In the genomic region with DNA sequence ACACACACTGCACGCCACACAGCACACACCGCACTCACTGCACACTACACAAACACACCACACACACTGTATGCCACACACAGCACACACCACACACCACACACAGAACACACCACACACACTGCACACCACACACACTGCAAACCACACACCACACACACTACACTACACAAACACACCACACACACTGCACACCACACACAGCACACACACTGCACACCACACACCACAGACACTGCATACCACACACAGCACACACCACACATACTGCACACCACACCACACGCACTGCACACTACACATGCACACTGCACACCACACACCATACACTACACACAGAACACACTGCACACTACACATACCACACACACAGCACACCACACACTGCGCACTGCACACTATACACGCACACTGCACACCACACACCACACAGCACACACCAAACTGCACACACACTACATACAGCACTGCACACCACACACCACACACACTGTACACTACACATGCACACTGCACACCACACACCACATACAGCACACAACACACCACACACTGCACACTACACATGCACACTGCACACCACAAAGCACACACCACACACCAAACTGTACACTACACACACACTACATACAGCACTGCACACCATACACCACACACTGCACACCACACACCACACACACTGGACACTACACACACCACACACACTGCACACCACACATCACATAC, we compare ENCODE assay signal across 1 cellular context.
TF ChIP-seq lines count a peak whose summit lies in the region.

No MANE protein-coding gene starts in this region.

TF ChIP-seq in HepG2, 621 proteins besides CTCF, POLR2A, EP300 and RAD21 (continued from another document and continues in another):
- TF ChIP-seq, protein P1, sequence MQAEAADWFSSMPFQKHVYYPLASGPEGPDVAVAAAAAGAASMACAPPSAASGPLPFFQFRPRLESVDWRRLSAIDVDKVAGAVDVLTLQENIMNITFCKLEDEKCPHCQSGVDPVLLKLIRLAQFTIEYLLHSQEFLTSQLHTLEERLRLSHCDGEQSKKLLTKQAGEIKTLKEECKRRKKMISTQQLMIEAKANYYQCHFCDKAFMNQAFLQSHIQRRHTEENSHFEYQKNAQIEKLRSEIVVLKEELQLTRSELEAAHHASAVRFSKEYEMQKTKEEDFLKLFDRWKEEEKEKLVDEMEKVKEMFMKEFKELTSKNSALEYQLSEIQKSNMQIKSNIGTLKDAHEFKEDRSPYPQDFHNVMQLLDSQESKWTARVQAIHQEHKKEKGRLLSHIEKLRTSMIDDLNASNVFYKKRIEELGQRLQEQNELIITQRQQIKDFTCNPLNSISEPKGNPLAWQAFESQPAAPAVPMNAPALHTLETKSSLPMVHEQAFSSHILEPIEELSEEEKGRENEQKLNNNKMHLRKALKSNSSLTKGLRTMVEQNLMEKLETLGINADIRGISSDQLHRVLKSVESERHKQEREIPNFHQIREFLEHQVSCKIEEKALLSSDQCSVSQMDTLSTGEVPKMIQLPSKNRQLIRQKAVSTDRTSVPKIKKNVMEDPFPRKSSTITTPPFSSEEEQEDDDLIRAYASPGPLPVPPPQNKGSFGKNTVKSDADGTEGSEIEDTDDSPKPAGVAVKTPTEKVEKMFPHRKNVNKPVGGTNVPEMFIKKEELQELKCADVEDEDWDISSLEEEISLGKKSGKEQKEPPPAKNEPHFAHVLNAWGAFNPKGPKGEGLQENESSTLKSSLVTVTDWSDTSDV (CRISPR knock-in tag; IDR thresholded peaks at IDR 0.05), result no peak
- 0 out of 2 replicates have a peak, but pooled peaks have one; percentile 9 for TF ChIP-seq NFRKB (IDR thresholded peaks at IDR 0.05)
- TF ChIP-seq ZFX (CRISPR knock-in tag; IDR thresholded peaks at IDR 0.05; ENCODE audit: low read depth), result 0 out of 2 replicates have a peak, but pooled peaks have one; percentile 19
- no peak for TF ChIP-seq KMT2A (CRISPR knock-in tag; IDR thresholded peaks at IDR 0.05)
- TF ChIP-seq ZNF644 (CRISPR knock-in tag; IDR thresholded peaks at IDR 0.05; ENCODE audit: low read depth), result no peak
- peak; percentile 17; the same call in 1 of the 2 replicates for TF ChIP-seq SPEN (CRISPR knock-in tag; IDR thresholded peaks at IDR 0.05; ENCODE audit: low read depth)
- TF ChIP-seq, protein P2, sequence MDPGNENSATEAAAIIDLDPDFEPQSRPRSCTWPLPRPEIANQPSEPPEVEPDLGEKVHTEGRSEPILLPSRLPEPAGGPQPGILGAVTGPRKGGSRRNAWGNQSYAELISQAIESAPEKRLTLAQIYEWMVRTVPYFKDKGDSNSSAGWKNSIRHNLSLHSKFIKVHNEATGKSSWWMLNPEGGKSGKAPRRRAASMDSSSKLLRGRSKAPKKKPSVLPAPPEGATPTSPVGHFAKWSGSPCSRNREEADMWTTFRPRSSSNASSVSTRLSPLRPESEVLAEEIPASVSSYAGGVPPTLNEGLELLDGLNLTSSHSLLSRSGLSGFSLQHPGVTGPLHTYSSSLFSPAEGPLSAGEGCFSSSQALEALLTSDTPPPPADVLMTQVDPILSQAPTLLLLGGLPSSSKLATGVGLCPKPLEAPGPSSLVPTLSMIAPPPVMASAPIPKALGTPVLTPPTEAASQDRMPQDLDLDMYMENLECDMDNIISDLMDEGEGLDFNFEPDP (CRISPR knock-in tag; conservative IDR thresholded peaks at IDR 0.05), result 0 out of 2 replicates have a peak, but pooled peaks have one; percentile 95
- TF ChIP-seq ARID2 (CRISPR knock-in tag; IDR thresholded peaks at IDR 0.05; ENCODE audit: borderline replicate concordance), result no peak
- TF ChIP-seq, protein P3, sequence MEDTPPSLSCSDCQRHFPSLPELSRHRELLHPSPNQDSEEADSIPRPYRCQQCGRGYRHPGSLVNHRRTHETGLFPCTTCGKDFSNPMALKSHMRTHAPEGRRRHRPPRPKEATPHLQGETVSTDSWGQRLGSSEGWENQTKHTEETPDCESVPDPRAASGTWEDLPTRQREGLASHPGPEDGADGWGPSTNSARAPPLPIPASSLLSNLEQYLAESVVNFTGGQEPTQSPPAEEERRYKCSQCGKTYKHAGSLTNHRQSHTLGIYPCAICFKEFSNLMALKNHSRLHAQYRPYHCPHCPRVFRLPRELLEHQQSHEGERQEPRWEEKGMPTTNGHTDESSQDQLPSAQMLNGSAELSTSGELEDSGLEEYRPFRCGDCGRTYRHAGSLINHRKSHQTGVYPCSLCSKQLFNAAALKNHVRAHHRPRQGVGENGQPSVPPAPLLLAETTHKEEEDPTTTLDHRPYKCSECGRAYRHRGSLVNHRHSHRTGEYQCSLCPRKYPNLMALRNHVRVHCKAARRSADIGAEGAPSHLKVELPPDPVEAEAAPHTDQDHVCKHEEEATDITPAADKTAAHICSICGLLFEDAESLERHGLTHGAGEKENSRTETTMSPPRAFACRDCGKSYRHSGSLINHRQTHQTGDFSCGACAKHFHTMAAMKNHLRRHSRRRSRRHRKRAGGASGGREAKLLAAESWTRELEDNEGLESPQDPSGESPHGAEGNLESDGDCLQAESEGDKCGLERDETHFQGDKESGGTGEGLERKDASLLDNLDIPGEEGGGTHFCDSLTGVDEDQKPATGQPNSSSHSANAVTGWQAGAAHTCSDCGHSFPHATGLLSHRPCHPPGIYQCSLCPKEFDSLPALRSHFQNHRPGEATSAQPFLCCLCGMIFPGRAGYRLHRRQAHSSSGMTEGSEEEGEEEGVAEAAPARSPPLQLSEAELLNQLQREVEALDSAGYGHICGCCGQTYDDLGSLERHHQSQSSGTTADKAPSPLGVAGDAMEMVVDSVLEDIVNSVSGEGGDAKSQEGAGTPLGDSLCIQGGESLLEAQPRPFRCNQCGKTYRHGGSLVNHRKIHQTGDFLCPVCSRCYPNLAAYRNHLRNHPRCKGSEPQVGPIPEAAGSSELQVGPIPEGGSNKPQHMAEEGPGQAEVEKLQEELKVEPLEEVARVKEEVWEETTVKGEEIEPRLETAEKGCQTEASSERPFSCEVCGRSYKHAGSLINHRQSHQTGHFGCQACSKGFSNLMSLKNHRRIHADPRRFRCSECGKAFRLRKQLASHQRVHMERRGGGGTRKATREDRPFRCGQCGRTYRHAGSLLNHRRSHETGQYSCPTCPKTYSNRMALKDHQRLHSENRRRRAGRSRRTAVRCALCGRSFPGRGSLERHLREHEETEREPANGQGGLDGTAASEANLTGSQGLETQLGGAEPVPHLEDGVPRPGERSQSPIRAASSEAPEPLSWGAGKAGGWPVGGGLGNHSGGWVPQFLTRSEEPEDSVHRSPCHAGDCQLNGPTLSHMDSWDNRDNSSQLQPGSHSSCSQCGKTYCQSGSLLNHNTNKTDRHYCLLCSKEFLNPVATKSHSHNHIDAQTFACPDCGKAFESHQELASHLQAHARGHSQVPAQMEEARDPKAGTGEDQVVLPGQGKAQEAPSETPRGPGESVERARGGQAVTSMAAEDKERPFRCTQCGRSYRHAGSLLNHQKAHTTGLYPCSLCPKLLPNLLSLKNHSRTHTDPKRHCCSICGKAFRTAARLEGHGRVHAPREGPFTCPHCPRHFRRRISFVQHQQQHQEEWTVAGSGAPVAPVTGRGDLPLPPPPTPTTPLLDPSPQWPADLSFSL (CRISPR knock-in tag; IDR thresholded peaks at IDR 0.05), result peak; percentile 81
- TF ChIP-seq, protein P4, sequence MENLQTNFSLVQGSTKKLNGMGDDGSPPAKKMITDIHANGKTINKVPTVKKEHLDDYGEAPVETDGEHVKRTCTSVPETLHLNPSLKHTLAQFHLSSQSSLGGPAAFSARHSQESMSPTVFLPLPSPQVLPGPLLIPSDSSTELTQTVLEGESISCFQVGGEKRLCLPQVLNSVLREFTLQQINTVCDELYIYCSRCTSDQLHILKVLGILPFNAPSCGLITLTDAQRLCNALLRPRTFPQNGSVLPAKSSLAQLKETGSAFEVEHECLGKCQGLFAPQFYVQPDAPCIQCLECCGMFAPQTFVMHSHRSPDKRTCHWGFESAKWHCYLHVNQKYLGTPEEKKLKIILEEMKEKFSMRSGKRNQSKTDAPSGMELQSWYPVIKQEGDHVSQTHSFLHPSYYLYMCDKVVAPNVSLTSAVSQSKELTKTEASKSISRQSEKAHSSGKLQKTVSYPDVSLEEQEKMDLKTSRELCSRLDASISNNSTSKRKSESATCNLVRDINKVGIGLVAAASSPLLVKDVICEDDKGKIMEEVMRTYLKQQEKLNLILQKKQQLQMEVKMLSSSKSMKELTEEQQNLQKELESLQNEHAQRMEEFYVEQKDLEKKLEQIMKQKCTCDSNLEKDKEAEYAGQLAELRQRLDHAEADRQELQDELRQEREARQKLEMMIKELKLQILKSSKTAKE (CRISPR knock-in tag; IDR thresholded peaks at IDR 0.05; ENCODE audit: borderline replicate concordance), result peak; percentile 28
- TF ChIP-seq KLF12 (CRISPR knock-in tag; IDR thresholded peaks at IDR 0.05; ENCODE audit: borderline replicate concordance), result no peak
- TF ChIP-seq MTA3 (CRISPR knock-in tag; IDR thresholded peaks at IDR 0.05), result no peak
- TF ChIP-seq GABPB1 (CRISPR knock-in tag; IDR thresholded peaks at IDR 0.05), result no peak
- TF ChIP-seq, protein P5, sequence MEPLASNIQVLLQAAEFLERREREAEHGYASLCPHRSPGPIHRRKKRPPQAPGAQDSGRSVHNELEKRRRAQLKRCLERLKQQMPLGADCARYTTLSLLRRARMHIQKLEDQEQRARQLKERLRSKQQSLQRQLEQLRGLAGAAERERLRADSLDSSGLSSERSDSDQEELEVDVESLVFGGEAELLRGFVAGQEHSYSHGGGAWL (CRISPR knock-in tag; IDR thresholded peaks at IDR 0.05), result no peak
- TF ChIP-seq ATRX (CRISPR knock-in tag; IDR thresholded peaks at IDR 0.05; ENCODE audit: borderline replicate concordance), result no peak
- no peak for TF ChIP-seq SRSF9 (IDR thresholded peaks at IDR 0.05; ENCODE audit: borderline replicate concordance, insufficient read depth, low read depth, low read length, poor library complexity, severe bottlenecking)
- TF ChIP-seq, protein P6, sequence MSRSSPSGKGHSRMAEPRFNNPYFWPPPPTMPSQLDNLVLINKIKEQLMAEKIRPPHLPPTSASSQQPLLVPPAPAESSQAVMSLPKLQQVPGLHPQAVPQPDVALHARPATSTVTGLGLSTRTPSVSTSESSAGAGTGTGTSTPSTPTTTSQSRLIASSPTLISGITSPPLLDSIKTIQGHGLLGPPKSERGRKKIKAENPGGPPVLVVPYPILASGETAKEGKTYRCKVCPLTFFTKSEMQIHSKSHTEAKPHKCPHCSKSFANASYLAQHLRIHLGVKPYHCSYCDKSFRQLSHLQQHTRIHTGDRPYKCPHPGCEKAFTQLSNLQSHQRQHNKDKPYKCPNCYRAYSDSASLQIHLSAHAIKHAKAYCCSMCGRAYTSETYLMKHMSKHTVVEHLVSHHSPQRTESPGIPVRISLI (CRISPR knock-in tag; IDR thresholded peaks at IDR 0.05; ENCODE audit: borderline replicate concordance), result no peak
- TF ChIP-seq, protein P7, sequence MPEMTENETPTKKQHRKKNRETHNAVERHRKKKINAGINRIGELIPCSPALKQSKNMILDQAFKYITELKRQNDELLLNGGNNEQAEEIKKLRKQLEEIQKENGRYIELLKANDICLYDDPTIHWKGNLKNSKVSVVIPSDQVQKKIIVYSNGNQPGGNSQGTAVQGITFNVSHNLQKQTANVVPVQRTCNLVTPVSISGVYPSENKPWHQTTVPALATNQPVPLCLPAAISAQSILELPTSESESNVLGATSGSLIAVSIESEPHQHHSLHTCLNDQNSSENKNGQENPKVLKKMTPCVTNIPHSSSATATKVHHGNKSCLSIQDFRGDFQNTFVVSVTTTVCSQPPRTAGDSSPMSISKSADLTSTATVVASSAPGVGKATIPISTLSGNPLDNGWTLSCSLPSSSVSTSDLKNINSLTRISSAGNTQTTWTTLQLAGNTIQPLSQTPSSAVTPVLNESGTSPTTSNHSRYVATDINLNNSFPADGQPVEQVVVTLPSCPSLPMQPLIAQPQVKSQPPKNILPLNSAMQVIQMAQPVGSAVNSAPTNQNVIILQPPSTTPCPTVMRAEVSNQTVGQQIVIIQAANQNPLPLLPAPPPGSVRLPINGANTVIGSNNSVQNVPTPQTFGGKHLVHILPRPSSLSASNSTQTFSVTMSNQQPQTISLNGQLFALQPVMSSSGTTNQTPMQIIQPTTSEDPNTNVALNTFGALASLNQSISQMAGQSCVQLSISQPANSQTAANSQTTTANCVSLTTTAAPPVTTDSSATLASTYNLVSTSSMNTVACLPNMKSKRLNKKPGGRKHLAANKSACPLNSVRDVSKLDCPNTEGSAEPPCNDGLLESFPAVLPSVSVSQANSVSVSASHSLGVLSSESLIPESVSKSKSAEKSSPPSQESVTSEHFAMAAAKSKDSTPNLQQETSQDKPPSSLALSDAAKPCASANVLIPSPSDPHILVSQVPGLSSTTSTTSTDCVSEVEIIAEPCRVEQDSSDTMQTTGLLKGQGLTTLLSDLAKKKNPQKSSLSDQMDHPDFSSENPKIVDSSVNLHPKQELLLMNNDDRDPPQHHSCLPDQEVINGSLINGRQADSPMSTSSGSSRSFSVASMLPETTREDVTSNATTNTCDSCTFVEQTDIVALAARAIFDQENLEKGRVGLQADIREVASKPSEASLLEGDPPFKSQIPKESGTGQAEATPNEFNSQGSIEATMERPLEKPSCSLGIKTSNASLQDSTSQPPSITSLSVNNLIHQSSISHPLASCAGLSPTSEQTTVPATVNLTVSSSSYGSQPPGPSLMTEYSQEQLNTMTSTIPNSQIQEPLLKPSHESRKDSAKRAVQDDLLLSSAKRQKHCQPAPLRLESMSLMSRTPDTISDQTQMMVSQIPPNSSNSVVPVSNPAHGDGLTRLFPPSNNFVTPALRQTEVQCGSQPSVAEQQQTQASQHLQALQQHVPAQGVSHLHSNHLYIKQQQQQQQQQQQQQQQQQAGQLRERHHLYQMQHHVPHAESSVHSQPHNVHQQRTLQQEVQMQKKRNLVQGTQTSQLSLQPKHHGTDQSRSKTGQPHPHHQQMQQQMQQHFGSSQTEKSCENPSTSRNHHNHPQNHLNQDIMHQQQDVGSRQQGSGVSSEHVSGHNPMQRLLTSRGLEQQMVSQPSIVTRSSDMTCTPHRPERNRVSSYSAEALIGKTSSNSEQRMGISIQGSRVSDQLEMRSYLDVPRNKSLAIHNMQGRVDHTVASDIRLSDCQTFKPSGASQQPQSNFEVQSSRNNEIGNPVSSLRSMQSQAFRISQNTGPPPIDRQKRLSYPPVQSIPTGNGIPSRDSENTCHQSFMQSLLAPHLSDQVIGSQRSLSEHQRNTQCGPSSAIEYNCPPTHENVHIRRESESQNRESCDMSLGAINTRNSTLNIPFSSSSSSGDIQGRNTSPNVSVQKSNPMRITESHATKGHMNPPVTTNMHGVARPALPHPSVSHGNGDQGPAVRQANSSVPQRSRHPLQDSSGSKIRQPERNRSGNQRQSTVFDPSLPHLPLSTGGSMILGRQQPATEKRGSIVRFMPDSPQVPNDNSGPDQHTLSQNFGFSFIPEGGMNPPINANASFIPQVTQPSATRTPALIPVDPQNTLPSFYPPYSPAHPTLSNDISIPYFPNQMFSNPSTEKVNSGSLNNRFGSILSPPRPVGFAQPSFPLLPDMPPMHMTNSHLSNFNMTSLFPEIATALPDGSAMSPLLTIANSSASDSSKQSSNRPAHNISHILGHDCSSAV (CRISPR knock-in tag; IDR thresholded peaks at IDR 0.05; ENCODE audit: borderline replicate concordance), result no peak
- TF ChIP-seq, protein P8, sequence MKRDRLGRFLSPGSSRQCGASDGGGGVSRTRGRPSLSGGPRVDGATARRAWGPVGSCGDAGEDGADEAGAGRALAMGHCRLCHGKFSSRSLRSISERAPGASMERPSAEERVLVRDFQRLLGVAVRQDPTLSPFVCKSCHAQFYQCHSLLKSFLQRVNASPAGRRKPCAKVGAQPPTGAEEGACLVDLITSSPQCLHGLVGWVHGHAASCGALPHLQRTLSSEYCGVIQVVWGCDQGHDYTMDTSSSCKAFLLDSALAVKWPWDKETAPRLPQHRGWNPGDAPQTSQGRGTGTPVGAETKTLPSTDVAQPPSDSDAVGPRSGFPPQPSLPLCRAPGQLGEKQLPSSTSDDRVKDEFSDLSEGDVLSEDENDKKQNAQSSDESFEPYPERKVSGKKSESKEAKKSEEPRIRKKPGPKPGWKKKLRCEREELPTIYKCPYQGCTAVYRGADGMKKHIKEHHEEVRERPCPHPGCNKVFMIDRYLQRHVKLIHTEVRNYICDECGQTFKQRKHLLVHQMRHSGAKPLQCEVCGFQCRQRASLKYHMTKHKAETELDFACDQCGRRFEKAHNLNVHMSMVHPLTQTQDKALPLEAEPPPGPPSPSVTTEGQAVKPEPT (CRISPR knock-in tag; IDR thresholded peaks at IDR 0.05; ENCODE audit: low read depth), result no peak
- TF ChIP-seq HNRNPL (IDR thresholded peaks at IDR 0.05; ENCODE audit: low read depth, low read length), result peak; percentile 12; the same call in 1 of the 2 replicates
- TF ChIP-seq HOXA9 (CRISPR knock-in tag; IDR thresholded peaks at IDR 0.05; ENCODE audit: borderline replicate concordance), result peak; percentile 43; the same call in 1 of the 2 replicates
